1 cellular context compared by ENCODE assay signal in the genomic region with DNA sequence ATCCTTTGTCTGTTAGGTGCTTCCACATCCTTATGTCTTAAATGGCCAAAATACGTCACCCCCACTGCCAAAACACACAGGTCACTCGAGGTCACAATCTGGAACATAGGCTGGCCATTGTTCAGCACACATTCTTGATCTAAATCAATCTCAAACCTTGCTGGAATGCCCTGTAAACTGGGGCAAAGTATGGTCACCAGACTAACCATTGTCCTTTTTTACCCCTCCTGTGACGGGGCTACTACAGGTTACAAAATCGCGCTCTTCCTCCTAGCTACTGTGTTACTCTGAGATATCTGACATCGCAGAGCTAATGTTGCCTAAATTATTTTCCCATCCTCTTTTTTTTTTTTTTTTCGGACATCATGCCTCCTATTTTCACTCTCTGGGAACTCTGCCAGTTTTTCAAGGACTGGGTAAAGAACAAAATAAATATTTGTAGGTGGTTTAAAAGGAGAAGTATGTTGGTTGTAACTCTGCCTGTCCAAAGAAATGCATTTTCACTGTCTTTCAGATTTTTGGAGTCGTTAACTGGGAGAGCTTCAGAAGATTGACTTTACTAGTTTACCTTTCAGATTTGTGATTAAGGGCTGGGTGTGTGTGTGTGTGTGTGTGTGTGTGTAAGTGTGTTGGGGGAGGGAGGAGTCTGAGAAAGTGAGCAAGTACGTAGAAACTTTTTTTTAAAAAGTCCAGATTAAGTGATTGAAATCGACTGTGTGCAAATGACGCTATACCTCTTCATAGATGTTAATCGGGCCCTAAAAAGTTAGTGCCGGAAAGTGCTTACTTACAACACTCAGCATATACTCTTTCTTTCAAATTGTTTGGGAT.
TF ChIP-seq lines count a peak whose summit lies in the region.

No MANE protein-coding gene starts in this region.

TF ChIP-seq in HEK293, 187 proteins besides CTCF, POLR2A, EP300 and RAD21 (continued from another document):
- TF ChIP-seq FEZF1 (tag by site-specific recombination; IDR thresholded peaks at IDR 0.05) = peak; percentile 69
- TF ChIP-seq ZFP41 (tag by site-specific recombination; IDR thresholded peaks at IDR 0.05; ENCODE audit: borderline replicate concordance) = no peak
- TF ChIP-seq ZNF510 (tag by site-specific recombination; IDR thresholded peaks at IDR 0.05; ENCODE audit: insufficient replicate concordance) = peak; percentile 8
- no peak for TF ChIP-seq ZNF202 (tag by site-specific recombination; IDR thresholded peaks at IDR 0.05; ENCODE audit: borderline replicate concordance)
- TF ChIP-seq ZNF791 (tag by site-specific recombination; IDR thresholded peaks at IDR 0.05) = 0 out of 2 replicates have a peak, but pooled peaks have one; percentile 28
- no peak for TF ChIP-seq ZNF785 (tag by site-specific recombination; IDR thresholded peaks at IDR 0.05)
- TF ChIP-seq ZNF324 (tag by site-specific recombination; IDR thresholded peaks at IDR 0.05) = no peak
TF ChIP-seq in HEK293: peak in this region for 17.
